ENCODE assay signal across 14 cellular contexts in the genomic region with DNA sequence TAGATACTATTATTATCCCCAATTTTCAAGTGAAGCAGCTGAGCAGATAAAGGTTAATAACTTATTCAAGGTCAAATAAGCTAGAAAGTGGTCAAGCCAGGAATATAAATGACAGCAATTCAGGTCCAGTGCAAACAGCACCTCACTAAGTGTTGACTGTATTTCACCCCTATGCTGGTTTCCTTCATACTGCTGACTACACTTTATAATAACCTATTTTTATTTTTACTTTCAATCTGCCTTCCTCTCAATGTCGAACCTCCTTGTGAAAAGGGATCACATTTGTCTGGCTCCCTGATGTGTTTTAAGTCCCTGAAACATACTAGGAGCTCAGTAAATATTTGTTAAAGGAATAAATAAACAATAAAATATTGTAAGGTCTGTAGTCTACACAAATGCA.
"Had no signal": no experiment of that assay in that cellular context is flagged by ENCODE, and none has a peak within 500 bp of the region (broad histone marks: within the 10 kb centered on the region; RNA-seq: fewer than 3 reads in every experiment).

No MANE protein-coding gene starts in this region.

- H3K9me3 Mint-ChIP-seq: dendritic cell treated with granulocyte-macrophage colony-stimulating factor and Interleukin-4, amounts not matched to agents 40 ng/mL and 50 ng/mL, for 4 days; nephron had no signal

- H3K4me1 ChIP-seq: upper lobe of left lung had no signal

- H3K36me3 ChIP-seq: upper lobe of left lung had no signal

- H3K4me3 Mint-ChIP-seq: activated naive CD8-positive, alpha-beta T cell; dendritic cell treated with granulocyte-macrophage colony-stimulating factor and Interleukin-4, amounts not matched to agents 40 ng/mL and 50 ng/mL, for 4 days; effector memory CD8-positive, alpha-beta T cell; immature natural killer cell; nephron; stimulated activated naive B cell treated with anti-CD40 and anti-IgM and Interleukin-4, amounts not matched to agents 10 μg/mL and 1 μg/mL and 100 μg/mL, for 72 hours had no signal

- H3K4me3 ChIP-seq: upper lobe of left lung had no signal

- ATAC-seq: activated CD4-positive, CD25-positive, alpha-beta regulatory T cell treated with anti-CD3 and anti-CD28 coated beads, Interleukin-2, amount 50 U/mL, for 24 hours; effector memory CD8-positive, alpha-beta T cell; left lobe of liver; sciatic nerve; stimulated activated naive B cell treated with anti-CD40 and anti-IgM and Interleukin-4, amounts not matched to agents 10 μg/mL and 1 μg/mL and 100 μg/mL, for 72 hours had no signal

- H3K27me3 ChIP-seq: upper lobe of left lung had no signal

- H3K9me3 ChIP-seq: upper lobe of left lung had no signal

- H3K27ac ChIP-seq: upper lobe of left lung had no signal

- H3K4me1 Mint-ChIP-seq: immature natural killer cell; stimulated activated naive B cell treated with anti-CD40 and anti-IgM and Interleukin-4, amounts not matched to agents 10 μg/mL and 1 μg/mL and 100 μg/mL, for 72 hours had no signal

- H3K27ac Mint-ChIP-seq: activated naive CD8-positive, alpha-beta T cell; dendritic cell treated with granulocyte-macrophage colony-stimulating factor and Interleukin-4, amounts not matched to agents 40 ng/mL and 50 ng/mL, for 4 days; effector memory CD8-positive, alpha-beta T cell; immature natural killer cell; stimulated activated naive B cell treated with anti-CD40 and anti-IgM and Interleukin-4, amounts not matched to agents 10 μg/mL and 1 μg/mL and 100 μg/mL, for 72 hours had no signal

- DNase-seq: activated T-cell treated with anti-CD3 and anti-CD28 coated beads, Interleukin-2, amount 50 U/mL, for 1 hour; cerebellar nuclear complex; effector memory CD8-positive, alpha-beta T cell; immature natural killer cell; occipital lobe; stimulated activated CD4-positive, alpha-beta T cell treated with anti-CD3 and anti-CD28 coated beads, Interleukin-2, amount 100 ng/mL, for 24 hours; stimulated activated naive B cell treated with anti-CD40 and anti-IgM and Interleukin-4, amounts not matched to agents 10 μg/mL and 1 μg/mL and 100 μg/mL, for 72 hours; upper lobe of left lung had no signal

- H3K36me3 Mint-ChIP-seq: activated naive CD8-positive, alpha-beta T cell; stimulated activated naive B cell treated with anti-CD40 and anti-IgM and Interleukin-4, amounts not matched to agents 10 μg/mL and 1 μg/mL and 100 μg/mL, for 72 hours had no signal

- H3K27me3 Mint-ChIP-seq: activated naive CD8-positive, alpha-beta T cell; dendritic cell treated with granulocyte-macrophage colony-stimulating factor and Interleukin-4, amounts not matched to agents 40 ng/mL and 50 ng/mL, for 4 days; effector memory CD8-positive, alpha-beta T cell; stimulated activated naive B cell treated with anti-CD40 and anti-IgM and Interleukin-4, amounts not matched to agents 10 μg/mL and 1 μg/mL and 100 μg/mL, for 72 hours had no signal
